In the genomic region with DNA sequence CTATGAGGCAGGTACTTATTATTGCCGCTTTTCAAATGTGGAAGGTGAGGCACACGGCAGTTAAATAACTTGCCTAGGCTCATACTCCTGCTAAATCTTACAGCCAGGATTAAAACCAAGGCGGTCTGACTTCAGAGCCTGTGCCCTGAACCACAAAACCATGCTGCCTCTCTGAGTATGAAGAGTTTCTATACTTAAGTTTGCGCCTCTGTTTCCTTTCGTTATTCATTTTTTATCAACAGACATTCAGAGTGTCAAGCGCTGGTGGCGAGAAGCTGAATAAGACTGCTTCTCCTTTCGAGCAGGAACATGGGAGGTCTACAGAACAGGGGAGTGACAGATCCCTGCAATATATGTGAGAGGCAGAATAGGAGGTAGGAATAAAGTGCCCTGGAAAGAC, we compare ENCODE assay signal across 10 cellular contexts.
DNase-seq lines count a peak whose midpoint lies in the region; ATAC-seq and TF ChIP-seq lines count a peak whose summit lies in the region.
"Had no signal": no experiment of that assay in that cellular context is flagged by ENCODE, and none has a peak within 500 bp of the region (broad histone marks: within the 10 kb centered on the region; RNA-seq: fewer than 3 reads in every experiment).

No MANE protein-coding gene starts in this region.

- no peaks in the 10 kb centered on the region for H3K9me2 ChIP-seq in GM23248 (ENCODE audit: insufficient read depth)

- H3K4me1 ChIP-seq in transverse colon (peaks cover 0 to 1% (median 0%) of the 10 kb centered on the region in 4 donors), GM23248 (ENCODE audit: insufficient read depth) (peaks cover 28% of the 10 kb centered on the region)

- H3K9ac ChIP-seq in GM23248 = no peak overlapping the region

- DNase-seq in NOMO-1 treated with DMSO at 0.1 percent for 48 hours (lab: John Stamatoyannopoulos, UW; ENCODE audit: unreplicated experiment) (peak; percentile 4), NOMO-1 (lab: John Stamatoyannopoulos, UW; ENCODE audit: unreplicated experiment in 2 of 2) (no peak), T-helper 17 cell (no peak), transverse colon (no peak), GM23248 (no peak)
- peak; percentile 48 for DNase-seq in stimulated activated CD4-positive, alpha-beta T cell treated with anti-CD3 and anti-CD28 coated beads, Interleukin-1b, Interleukin-23, amount 100 ng/mL, for 48 hours
- no peak for DNase-seq in NK-92 treated with Interleukin-12 subunit alpha and Interleukin-12 subunit beta, amount 100 ng/mL, for 24 hours (lab: John Stamatoyannopoulos, UW)
- DNase-seq: 8988T, kidney glomerular epithelial cell had no signal

- H3K4me3 ChIP-seq in transverse colon (no peak overlapping the region), GM23248 (no peak overlapping the region)

- H3F3A ChIP-seq in GM23248 (ENCODE audit: insufficient read depth) = peaks cover 26% of the 10 kb centered on the region

- 80 to 83% methylated on average over 7 to 8 of the region's 8 CpGs for WGBS in transverse colon (ENCODE audit: low coverage in 1 of 2), 2 donors
- WGBS in GM23248 (ENCODE audit: low coverage in 1 of 2, low lambda C conversion rate in 2 of 2, missing lambda C conversion rate in 2 of 2), 2 experiments = 96 to 97% methylated on average over 8 of the region's 8 CpGs

- intact Hi-C loops in transverse colon (cut with DNase I; ENCODE audit: low total_unique reads) = no loop called here

- peak overlapping the region; percentile 77 for H3K4me3 Mint-ChIP-seq in T-helper 17 cell

- H3K4me1 Mint-ChIP-seq in T-helper 17 cell = peaks cover 26% of the 10 kb centered on the region

- H4K20me1 ChIP-seq in GM23248 (ENCODE audit: insufficient read depth) = no peaks in the 10 kb centered on the region

- H3K9me3 ChIP-seq in T-helper 17 cell (ENCODE audit: control insufficient read depth, low read length, poor library complexity, severe bottlenecking) (no peaks in the 10 kb centered on the region), transverse colon (no peaks in the 10 kb centered on the region), GM23248 (ENCODE audit: low read depth) (no peaks in the 10 kb centered on the region)

- H3K79me2 ChIP-seq in GM23248 (ENCODE audit: insufficient read depth) = no peaks in the 10 kb centered on the region

- H3K27me3 ChIP-seq in transverse colon (no peaks in the 10 kb centered on the region), GM23248 (replicated peaks; ENCODE audit: insufficient read depth) (no peaks in the 10 kb centered on the region)

- peak overlapping the region; percentile 82 for H3K27ac Mint-ChIP-seq in T-helper 17 cell

- H3K36me3 ChIP-seq in transverse colon (no peaks in the 10 kb centered on the region), GM23248 (ENCODE audit: low read depth) (no peaks in the 10 kb centered on the region)

- H3K27ac ChIP-seq in transverse colon (no peak overlapping the region), GM23248 (no peak overlapping the region)

- in situ Hi-C loops in transverse colon (cut with MboI; ENCODE audit: low pct_ligation_motif_present in 1 of 4, low pct_unique_long_range_greater_than_20kb in 1 of 4, low sequenced_read_pairs in 3 of 4) (no loop called here), GM23248 (cut with MboI) (no loop called here)

- peaks cover 5% of the 10 kb centered on the region for H3K36me3 Mint-ChIP-seq in T-helper 17 cell (ENCODE audit: low read depth)

- TF ChIP-seq CTCF in transverse colon (IDR thresholded peaks at IDR 0.05) = no peak

- ATAC-seq in HG02588 (IDR thresholded peaks at IDR 0.05; ENCODE audit: unreplicated experiment) (peak; percentile 26), T-helper 17 cell (peak; percentile 49)

- TF ChIP-seq POLR2A in transverse colon (IDR thresholded peaks at IDR 0.05) = no peak

- no peak overlapping the region for H2AFZ ChIP-seq in GM23248

- H3K4me2 ChIP-seq in GM23248 (ENCODE audit: unreplicated experiment) = no peak overlapping the region

- no peak for TF ChIP-seq EP300 in transverse colon (IDR thresholded peaks at IDR 0.05; ENCODE audit: low read depth)

- peaks cover 23% of the 10 kb centered on the region for H3K27me3 Mint-ChIP-seq in T-helper 17 cell

Comparison
In these comparisons a context has a peak if more than half of its experiments do, and no peak if none do; other contexts are left out.
1. DNase-seq: peak in NOMO-1 treated with DMSO at 0.1 percent for 48 hours (single experiment) and stimulated activated CD4-positive, alpha-beta T cell treated with anti-CD3 and anti-CD28 coated beads, Interleukin-1b, Interleukin-23, amount 100 ng/mL, for 48 hours (single experiment); none in NOMO-1 (0 of 2), T-helper 17 cell (0 of 3), NK-92 treated with Interleukin-12 subunit alpha and Interleukin-12 subunit beta, amount 100 ng/mL, for 24 hours (single experiment), transverse colon (single experiment) and GM23248 (single experiment).